13 cellular contexts compared by ENCODE assay signal in the genomic region with DNA sequence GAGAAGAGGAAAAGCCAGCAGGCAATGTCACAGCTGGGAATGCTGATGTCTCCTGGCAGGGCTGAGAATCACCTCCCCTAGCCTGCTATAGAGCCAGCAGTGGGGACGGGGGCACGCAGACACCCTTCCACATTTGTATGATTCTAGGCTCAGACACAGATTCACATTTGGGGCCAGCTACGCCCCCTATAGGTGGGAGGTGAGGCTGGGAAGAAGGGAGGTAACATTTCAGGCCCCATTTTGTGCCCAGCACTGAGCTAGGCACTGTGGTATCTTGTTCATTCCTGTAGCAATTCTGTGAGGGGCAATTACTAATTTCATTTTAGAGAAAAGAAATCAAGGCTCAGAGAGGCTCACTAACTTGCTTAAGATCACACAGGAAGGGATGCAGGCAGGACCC. TPM values are rescaled to one million over a fixed set of nuclear protein-coding genes. Genes with fewer than 3 reads are reported as not detected.
DNase-seq lines count a peak whose midpoint lies in the region; ATAC-seq and TF ChIP-seq lines count a peak whose summit lies in the region.
"Had no signal": no experiment of that assay in that cellular context is flagged by ENCODE, and none has a peak within 500 bp of the region (broad histone marks: within the 10 kb centered on the region; RNA-seq: fewer than 3 reads in every experiment).

No MANE protein-coding gene starts in this region.

- DNase-seq in AG09319 (ENCODE audit: extremely low read depth, low read depth) (no peak), GM12864 (ENCODE audit: low read depth) (no peak), fibroblast of villous mesenchyme (ENCODE audit: low read depth) (no peak), NCI-H2171 treated with DMSO at 0.1 percent for 48 hours (lab: John Stamatoyannopoulos, UW) (no peak), mucosa of gallbladder (ENCODE audit: low spot score) (no peak)
- DNase-seq in effector CD4-positive, alpha-beta T cell = no peak
- DNase-seq: DMS53, left colon, NCI-H1436, tibial artery had no signal

- H3F3A ChIP-seq in SU-DHL-6 (ENCODE audit: insufficient read depth) = no peaks in the 10 kb centered on the region

- H2AFZ ChIP-seq in SU-DHL-6 (ENCODE audit: low read depth, low read length, severe bottlenecking) = no peak overlapping the region

- no peaks in the 10 kb centered on the region for H3K36me3 ChIP-seq in SU-DHL-6 (ENCODE audit: low read length)
- H3K36me3 ChIP-seq: tibial artery had no signal

- no peak overlapping the region for H3K4me3 ChIP-seq in GM12864 (ENCODE audit: low read depth, low read length)
- no peak overlapping the region for H3K4me3 ChIP-seq in SU-DHL-6 (ENCODE audit: insufficient read depth, low read length, poor library complexity, severe bottlenecking)
- no peak overlapping the region for H3K4me3 ChIP-seq in fibroblast of villous mesenchyme (ENCODE audit: low read depth, low read length)
- H3K4me3 ChIP-seq: HAP-1, tibial artery had no signal

- H3K9me3 ChIP-seq in SU-DHL-6 (ENCODE audit: insufficient read depth, low read length) = peaks cover 24% of the 10 kb centered on the region; the same call in 1 of the 2 replicates

- no peak overlapping the region for H3K9ac ChIP-seq in SU-DHL-6 (ENCODE audit: low read length)

- H3K9me2 ChIP-seq in SU-DHL-6 (replicated peaks; ENCODE audit: insufficient read depth, low read length) = no peaks in the 10 kb centered on the region

- TF ChIP-seq CTCF in AG09319 (IDR thresholded peaks at IDR 0.05; ENCODE audit: low read depth, low read length) = peak; percentile 28
- TF ChIP-seq CTCF in GM12864 (IDR thresholded peaks at IDR 0.05; ENCODE audit: low read depth, low read length, missing control alignments) = peak; percentile 49
- peak; percentile 31 for TF ChIP-seq CTCF in SU-DHL-6 (IDR thresholded peaks at IDR 0.05; ENCODE audit: insufficient read depth, low read length, poor library complexity, severe bottlenecking)
- TF ChIP-seq CTCF in fibroblast of villous mesenchyme (IDR thresholded peaks at IDR 0.05; ENCODE audit: insufficient read depth, low read depth, low read length) = peak; percentile 43

- no peaks in the 10 kb centered on the region for H4K20me1 ChIP-seq in SU-DHL-6 (ENCODE audit: low read depth, low read length)

- H3K79me2 ChIP-seq in SU-DHL-6 (ENCODE audit: insufficient read depth, low read length) = no peaks in the 10 kb centered on the region

- H3K27me3 ChIP-seq in SU-DHL-6 (ENCODE audit: low read length) = no peaks in the 10 kb centered on the region
- H3K27me3 ChIP-seq: tibial artery had no signal

- no peak overlapping the region for H3K27ac ChIP-seq in SU-DHL-6 (ENCODE audit: low read depth, low read length)
- H3K27ac ChIP-seq: tibial artery had no signal

- no peak overlapping the region for H3K4me2 ChIP-seq in SU-DHL-6 (ENCODE audit: low read depth, low read length, poor library complexity, severe bottlenecking)

- no peak for ATAC-seq in GM21576 (IDR thresholded peaks at IDR 0.05; ENCODE audit: unreplicated experiment)
- ATAC-seq: left colon had no signal

RNA-seq across cellular contexts. Expression of a gene that starts 15.9 kb away (rescaled TPM):
- total RNA-seq in fibroblast of villous mesenchyme = 35.8 and 41.6 TPM in 2 replicates
- 38.7 TPM for total RNA-seq in mucosa of gallbladder
